In the genomic region with DNA sequence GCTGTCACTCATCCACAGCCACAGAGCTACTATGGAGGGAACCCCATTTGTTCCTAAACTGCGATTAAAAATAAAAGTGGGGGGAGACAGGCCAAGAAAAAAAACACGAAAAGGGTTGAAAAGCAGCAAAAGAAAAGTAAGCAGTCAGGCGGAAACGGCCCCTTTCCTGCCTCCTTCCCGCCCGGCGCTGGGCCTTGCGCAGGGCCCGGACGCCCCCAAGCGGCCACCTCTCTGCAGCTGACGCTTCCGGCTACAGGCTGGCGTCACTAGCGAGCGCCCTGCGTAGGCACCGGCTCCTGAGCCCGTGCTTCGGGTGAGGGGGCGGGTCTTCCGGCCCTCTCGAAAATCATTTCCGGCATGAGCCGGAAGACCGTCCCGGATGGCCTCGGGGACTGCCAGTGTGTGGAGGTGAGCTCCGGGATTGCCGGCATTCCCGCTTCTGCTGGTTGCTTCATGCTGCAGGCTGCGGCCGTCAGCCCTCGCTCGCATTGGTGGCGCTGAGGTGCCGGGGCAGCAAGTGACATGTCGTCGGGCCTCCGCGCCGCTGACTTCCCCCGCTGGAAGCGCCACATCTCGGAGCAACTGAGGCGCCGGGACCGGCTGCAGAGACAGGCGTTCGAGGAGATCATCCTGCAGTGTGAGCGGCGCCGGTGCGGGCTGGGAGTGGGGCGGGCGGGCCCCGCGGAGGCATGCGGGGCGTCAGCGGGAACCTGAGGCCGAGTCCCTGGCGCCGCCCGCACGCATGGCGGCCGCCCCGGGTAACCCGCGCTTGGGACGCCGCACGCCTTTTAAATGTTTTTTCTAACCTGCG, we compare ENCODE assay signal across 1 cellular context.
TF ChIP-seq lines count a peak whose summit lies in the region.

A gene (plus strand): TSS at position 368 of the 811 bp plus-strand sequence. CDS start 155 bp downstream, at position 523.

TF ChIP-seq in HEK293, 187 proteins besides CTCF, POLR2A, EP300 and RAD21 (continued from another document and continues in another):
- TF ChIP-seq ZFHX2 (tag by site-specific recombination; conservative IDR thresholded peaks at IDR 0.05) (peak; percentile 58), ZNF629 (tag by site-specific recombination; IDR thresholded peaks at IDR 0.05) (peak; percentile 99), HOXA7 (CRISPR knock-in tag; IDR thresholded peaks at IDR 0.05; ENCODE audit: borderline replicate concordance) (no peak), ZNF707 (tag by site-specific recombination; IDR thresholded peaks at IDR 0.05) (no peak), ZXDB (tag by site-specific recombination; IDR thresholded peaks at IDR 0.05) (peak; percentile 94), ZSCAN30 (tag by site-specific recombination; IDR thresholded peaks at IDR 0.05) (peak; percentile 42; the same call in 1 of the 2 replicates), ZNF423 (tag by site-specific recombination; IDR thresholded peaks at IDR 0.05) (no peak), ZFP69B (tag by site-specific recombination; IDR thresholded peaks at IDR 0.05) (no peak), ZNF223 (tag by site-specific recombination; IDR thresholded peaks at IDR 0.05) (no peak), ZNF426 (tag by site-specific recombination; IDR thresholded peaks at IDR 0.05) (no peak), MZF1 (tag by site-specific recombination; IDR thresholded peaks at IDR 0.05; ENCODE audit: borderline replicate concordance) (0 out of 2 replicates have a peak, but pooled peaks have one; percentile 18), ZNF302 (tag by site-specific recombination; IDR thresholded peaks at IDR 0.05; ENCODE audit: low read depth) (no peak), ZNF394 (tag by site-specific recombination; IDR thresholded peaks at IDR 0.05; ENCODE audit: borderline replicate concordance) (0 out of 2 replicates have a peak, but pooled peaks have one; percentile 39), ZNF768 (tag by site-specific recombination; IDR thresholded peaks at IDR 0.05) (no peak), ZNF529 (tag by site-specific recombination; IDR thresholded peaks at IDR 0.05; ENCODE audit: insufficient replicate concordance) (no peak), ZNF19 (tag by site-specific recombination; IDR thresholded peaks at IDR 0.05; ENCODE audit: low read depth) (no peak), ZNF623 (tag by site-specific recombination; IDR thresholded peaks at IDR 0.05) (0 out of 2 replicates have a peak, but pooled peaks have one; percentile 3), ZNF10 (tag by site-specific recombination; IDR thresholded peaks at IDR 0.05) (0 out of 2 replicates have a peak, but pooled peaks have one; percentile 17), ZNF37A (tag by site-specific recombination; IDR thresholded peaks at IDR 0.05) (no peak), SP2 (tag by site-specific recombination; IDR thresholded peaks at IDR 0.05) (peak; percentile 86), ZNF335 (tag by site-specific recombination; conservative IDR thresholded peaks at IDR 0.05) (peak; percentile 97), TCF7L2 (IDR thresholded peaks at IDR 0.05; ENCODE audit: borderline replicate concordance, low read depth, low read length) (no peak), SALL2 (tag by site-specific recombination; IDR thresholded peaks at IDR 0.05; ENCODE audit: borderline replicate concordance) (no peak), ZNF473 (tag by site-specific recombination; IDR thresholded peaks at IDR 0.05) (no peak), ZBTB8A (tag by site-specific recombination; IDR thresholded peaks at IDR 0.05) (peak; percentile 96), ZNF132 (tag by site-specific recombination; IDR thresholded peaks at IDR 0.05; ENCODE audit: borderline replicate concordance) (no peak), ZNF548 (tag by site-specific recombination; IDR thresholded peaks at IDR 0.05) (no peak), ZNF112 (tag by site-specific recombination; IDR thresholded peaks at IDR 0.05) (no peak), ZNF514 (tag by site-specific recombination; IDR thresholded peaks at IDR 0.05) (no peak), ZNF324 (tag by site-specific recombination; IDR thresholded peaks at IDR 0.05) (peak; percentile 21; the same call in 1 of the 2 replicates), ZNF214 (tag by site-specific recombination; IDR thresholded peaks at IDR 0.05; ENCODE audit: borderline replicate concordance) (no peak), ZNF140 (tag by site-specific recombination; IDR thresholded peaks at IDR 0.05) (no peak)
- TF ChIP-seq, protein P1, sequence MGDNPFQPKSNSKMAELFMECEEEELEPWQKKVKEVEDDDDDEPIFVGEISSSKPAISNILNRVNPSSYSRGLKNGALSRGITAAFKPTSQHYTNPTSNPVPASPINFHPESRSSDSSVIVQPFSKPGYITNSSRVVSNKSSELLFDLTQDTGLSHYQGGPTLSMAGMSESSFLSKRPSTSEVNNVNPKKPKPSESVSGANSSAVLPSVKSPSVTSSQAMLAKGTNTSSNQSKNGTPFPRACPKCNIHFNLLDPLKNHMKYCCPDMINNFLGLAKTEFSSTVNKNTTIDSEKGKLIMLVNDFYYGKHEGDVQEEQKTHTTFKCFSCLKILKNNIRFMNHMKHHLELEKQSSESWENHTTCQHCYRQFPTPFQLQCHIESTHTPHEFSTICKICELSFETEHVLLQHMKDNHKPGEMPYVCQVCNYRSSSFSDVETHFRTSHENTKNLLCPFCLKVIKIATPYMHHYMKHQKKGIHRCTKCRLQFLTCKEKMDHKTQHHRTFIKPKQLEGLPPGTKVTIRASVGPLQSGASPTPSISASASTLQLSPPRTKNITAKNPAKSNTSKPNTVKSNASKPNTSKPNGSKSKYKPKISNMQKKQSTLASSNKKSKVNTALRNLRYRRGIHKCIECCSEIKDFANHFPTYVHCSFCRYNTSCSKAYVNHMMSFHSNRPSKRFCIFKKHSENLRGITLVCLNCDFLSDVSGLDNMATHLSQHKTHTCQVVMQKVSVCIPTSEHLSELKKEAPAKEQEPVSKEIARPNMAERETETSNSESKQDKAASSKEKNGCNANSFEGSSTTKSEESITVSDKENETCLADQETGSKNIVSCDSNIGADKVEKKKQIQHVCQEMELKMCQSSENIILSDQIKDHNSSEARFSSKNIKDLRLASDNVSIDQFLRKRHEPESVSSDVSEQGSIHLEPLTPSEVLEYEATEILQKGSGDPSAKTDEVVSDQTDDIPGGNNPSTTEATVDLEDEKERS (tag by site-specific recombination; IDR thresholded peaks at IDR 0.05) = 0 out of 2 replicates have a peak, but pooled peaks have one; percentile 37
- TF ChIP-seq, protein P2, sequence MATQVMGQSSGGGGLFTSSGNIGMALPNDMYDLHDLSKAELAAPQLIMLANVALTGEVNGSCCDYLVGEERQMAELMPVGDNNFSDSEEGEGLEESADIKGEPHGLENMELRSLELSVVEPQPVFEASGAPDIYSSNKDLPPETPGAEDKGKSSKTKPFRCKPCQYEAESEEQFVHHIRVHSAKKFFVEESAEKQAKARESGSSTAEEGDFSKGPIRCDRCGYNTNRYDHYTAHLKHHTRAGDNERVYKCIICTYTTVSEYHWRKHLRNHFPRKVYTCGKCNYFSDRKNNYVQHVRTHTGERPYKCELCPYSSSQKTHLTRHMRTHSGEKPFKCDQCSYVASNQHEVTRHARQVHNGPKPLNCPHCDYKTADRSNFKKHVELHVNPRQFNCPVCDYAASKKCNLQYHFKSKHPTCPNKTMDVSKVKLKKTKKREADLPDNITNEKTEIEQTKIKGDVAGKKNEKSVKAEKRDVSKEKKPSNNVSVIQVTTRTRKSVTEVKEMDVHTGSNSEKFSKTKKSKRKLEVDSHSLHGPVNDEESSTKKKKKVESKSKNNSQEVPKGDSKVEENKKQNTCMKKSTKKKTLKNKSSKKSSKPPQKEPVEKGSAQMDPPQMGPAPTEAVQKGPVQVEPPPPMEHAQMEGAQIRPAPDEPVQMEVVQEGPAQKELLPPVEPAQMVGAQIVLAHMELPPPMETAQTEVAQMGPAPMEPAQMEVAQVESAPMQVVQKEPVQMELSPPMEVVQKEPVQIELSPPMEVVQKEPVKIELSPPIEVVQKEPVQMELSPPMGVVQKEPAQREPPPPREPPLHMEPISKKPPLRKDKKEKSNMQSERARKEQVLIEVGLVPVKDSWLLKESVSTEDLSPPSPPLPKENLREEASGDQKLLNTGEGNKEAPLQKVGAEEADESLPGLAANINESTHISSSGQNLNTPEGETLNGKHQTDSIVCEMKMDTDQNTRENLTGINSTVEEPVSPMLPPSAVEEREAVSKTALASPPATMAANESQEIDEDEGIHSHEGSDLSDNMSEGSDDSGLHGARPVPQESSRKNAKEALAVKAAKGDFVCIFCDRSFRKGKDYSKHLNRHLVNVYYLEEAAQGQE (tag by site-specific recombination; IDR thresholded peaks at IDR 0.05) = no peak
- TF ChIP-seq, protein P3, sequence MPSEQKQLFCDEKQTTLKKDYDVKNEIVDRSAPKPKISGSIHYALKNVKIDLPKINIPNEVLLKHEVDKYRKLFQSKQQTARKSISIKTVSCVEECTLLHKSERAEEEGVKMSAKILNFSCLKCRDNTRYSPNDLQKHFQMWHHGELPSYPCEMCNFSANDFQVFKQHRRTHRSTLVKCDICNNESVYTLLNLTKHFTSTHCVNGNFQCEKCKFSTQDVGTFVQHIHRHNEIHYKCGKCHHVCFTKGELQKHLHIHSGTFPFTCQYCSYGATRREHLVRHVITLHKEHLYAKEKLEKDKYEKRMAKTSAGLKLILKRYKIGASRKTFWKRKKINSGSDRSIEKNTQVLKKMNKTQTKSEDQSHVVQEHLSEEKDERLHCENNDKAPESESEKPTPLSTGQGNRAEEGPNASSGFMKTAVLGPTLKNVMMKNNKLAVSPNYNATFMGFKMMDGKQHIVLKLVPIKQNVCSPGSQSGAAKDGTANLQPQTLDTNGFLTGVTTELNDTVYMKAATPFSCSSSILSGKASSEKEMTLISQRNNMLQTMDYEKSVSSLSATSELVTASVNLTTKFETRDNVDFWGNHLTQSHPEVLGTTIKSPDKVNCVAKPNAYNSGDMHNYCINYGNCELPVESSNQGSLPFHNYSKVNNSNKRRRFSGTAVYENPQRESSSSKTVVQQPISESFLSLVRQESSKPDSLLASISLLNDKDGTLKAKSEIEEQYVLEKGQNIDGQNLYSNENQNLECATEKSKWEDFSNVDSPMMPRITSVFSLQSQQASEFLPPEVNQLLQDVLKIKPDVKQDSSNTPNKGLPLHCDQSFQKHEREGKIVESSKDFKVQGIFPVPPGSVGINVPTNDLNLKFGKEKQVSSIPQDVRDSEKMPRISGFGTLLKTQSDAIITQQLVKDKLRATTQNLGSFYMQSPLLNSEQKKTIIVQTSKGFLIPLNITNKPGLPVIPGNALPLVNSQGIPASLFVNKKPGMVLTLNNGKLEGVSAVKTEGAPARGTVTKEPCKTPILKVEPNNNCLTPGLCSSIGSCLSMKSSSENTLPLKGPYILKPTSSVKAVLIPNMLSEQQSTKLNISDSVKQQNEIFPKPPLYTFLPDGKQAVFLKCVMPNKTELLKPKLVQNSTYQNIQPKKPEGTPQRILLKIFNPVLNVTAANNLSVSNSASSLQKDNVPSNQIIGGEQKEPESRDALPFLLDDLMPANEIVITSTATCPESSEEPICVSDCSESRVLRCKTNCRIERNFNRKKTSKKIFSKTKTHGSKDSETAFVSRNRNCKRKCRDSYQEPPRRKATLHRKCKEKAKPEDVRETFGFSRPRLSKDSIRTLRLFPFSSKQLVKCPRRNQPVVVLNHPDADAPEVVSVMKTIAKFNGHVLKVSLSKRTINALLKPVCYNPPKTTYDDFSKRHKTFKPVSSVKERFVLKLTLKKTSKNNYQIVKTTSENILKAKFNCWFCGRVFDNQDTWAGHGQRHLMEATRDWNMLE (tag by site-specific recombination; conservative IDR thresholded peaks at IDR 0.05; ENCODE audit: low read depth) = peak; percentile 95
- TF ChIP-seq, protein P4, sequence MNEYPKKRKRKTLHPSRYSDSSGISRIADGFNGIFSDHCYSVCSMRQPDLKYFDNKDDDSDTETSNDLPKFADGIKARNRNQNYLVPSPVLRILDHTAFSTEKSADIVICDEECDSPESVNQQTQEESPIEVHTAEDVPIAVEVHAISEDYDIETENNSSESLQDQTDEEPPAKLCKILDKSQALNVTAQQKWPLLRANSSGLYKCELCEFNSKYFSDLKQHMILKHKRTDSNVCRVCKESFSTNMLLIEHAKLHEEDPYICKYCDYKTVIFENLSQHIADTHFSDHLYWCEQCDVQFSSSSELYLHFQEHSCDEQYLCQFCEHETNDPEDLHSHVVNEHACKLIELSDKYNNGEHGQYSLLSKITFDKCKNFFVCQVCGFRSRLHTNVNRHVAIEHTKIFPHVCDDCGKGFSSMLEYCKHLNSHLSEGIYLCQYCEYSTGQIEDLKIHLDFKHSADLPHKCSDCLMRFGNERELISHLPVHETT (tag by site-specific recombination; IDR thresholded peaks at IDR 0.05) = 0 out of 2 replicates have a peak, but pooled peaks have one; percentile 34
- TF ChIP-seq, protein P5, sequence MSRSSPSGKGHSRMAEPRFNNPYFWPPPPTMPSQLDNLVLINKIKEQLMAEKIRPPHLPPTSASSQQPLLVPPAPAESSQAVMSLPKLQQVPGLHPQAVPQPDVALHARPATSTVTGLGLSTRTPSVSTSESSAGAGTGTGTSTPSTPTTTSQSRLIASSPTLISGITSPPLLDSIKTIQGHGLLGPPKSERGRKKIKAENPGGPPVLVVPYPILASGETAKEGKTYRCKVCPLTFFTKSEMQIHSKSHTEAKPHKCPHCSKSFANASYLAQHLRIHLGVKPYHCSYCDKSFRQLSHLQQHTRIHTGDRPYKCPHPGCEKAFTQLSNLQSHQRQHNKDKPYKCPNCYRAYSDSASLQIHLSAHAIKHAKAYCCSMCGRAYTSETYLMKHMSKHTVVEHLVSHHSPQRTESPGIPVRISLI (tag by site-specific recombination; IDR thresholded peaks at IDR 0.05) = no peak
- TF ChIP-seq, protein P6, sequence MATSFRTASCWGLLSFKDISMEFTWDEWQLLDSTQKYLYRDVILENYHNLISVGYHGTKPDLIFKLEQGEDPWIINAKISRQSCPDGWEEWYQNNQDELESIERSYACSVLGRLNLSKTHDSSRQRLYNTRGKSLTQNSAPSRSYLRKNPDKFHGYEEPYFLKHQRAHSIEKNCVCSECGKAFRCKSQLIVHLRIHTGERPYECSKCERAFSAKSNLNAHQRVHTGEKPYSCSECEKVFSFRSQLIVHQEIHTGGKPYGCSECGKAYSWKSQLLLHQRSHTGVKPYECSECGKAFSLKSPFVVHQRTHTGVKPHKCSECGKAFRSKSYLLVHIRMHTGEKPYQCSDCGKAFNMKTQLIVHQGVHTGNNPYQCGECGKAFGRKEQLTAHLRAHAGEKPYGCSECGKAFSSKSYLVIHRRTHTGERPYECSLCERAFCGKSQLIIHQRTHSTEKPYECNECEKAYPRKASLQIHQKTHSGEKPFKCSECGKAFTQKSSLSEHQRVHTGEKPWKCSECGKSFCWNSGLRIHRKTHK (tag by site-specific recombination; IDR thresholded peaks at IDR 0.05) = no peak
- TF ChIP-seq, protein P7, sequence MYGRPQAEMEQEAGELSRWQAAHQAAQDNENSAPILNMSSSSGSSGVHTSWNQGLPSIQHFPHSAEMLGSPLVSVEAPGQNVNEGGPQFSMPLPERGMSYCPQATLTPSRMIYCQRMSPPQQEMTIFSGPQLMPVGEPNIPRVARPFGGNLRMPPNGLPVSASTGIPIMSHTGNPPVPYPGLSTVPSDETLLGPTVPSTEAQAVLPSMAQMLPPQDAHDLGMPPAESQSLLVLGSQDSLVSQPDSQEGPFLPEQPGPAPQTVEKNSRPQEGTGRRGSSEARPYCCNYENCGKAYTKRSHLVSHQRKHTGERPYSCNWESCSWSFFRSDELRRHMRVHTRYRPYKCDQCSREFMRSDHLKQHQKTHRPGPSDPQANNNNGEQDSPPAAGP (tag by site-specific recombination; IDR thresholded peaks at IDR 0.05) = peak; percentile 33; the same call in 1 of the 2 replicates
- TF ChIP-seq, protein P8, sequence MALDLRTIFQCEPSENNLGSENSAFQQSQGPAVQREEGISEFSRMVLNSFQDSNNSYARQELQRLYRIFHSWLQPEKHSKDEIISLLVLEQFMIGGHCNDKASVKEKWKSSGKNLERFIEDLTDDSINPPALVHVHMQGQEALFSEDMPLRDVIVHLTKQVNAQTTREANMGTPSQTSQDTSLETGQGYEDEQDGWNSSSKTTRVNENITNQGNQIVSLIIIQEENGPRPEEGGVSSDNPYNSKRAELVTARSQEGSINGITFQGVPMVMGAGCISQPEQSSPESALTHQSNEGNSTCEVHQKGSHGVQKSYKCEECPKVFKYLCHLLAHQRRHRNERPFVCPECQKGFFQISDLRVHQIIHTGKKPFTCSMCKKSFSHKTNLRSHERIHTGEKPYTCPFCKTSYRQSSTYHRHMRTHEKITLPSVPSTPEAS (tag by site-specific recombination; IDR thresholded peaks at IDR 0.05) = peak; percentile 73
